2 cellular contexts compared by ENCODE assay signal in genomic region chr4:151689211-151689991, GRCh38.
TF ChIP-seq lines count a peak whose summit lies in the region.

No MANE protein-coding gene starts in this region.

TF ChIP-seq in SK-N-SH, 30 proteins besides CTCF, POLR2A, EP300 and RAD21:
- TF ChIP-seq NRF1 (IDR thresholded peaks at IDR 0.05; ENCODE audit: low read depth, low read length) = no peak

TF ChIP-seq in SK-N-SH treated with all-trans-retinoic acid at 6 μM for 48 hours, 23 proteins besides CTCF, POLR2A, EP300 and RAD21:
- no peak for TF ChIP-seq GLIS3 (CRISPR knock-in tag; IDR thresholded peaks at IDR 0.05)
- TF ChIP-seq RARB (CRISPR knock-in tag; IDR thresholded peaks at IDR 0.05) = no peak
- no peak for TF ChIP-seq PATZ1 (CRISPR knock-in tag; IDR thresholded peaks at IDR 0.05; ENCODE audit: borderline replicate concordance)
- no peak for TF ChIP-seq ZNF565 (CRISPR knock-in tag; conservative IDR thresholded peaks at IDR 0.05; ENCODE audit: low read depth)
- TF ChIP-seq ZNF8 (CRISPR knock-in tag; IDR thresholded peaks at IDR 0.05) = no peak
- no peak for TF ChIP-seq BACH2 (CRISPR knock-in tag; IDR thresholded peaks at IDR 0.05; ENCODE audit: borderline replicate concordance)
- no peak for TF ChIP-seq TOX (CRISPR knock-in tag; IDR thresholded peaks at IDR 0.05; ENCODE audit: borderline replicate concordance)
- TF ChIP-seq ZFP3 (CRISPR knock-in tag; IDR thresholded peaks at IDR 0.05) = no peak
- TF ChIP-seq ISL1 (CRISPR knock-in tag; IDR thresholded peaks at IDR 0.05) = no peak
TF ChIP-seq in SK-N-SH treated with all-trans-retinoic acid at 6 μM for 48 hours: peak in this region for 0.
